In genomic region chr15:83200162-83200561, GRCh38 we compare ENCODE assay signal across 13 cellular contexts. TPM values are rescaled to one million over a fixed set of nuclear protein-coding genes. Genes with fewer than 3 reads are reported as not detected.
A peak's percentile ranks its signal among the peaks of the same experiment; 100 is the strongest.
DNase-seq lines count a peak whose midpoint lies in the region; ATAC-seq and TF ChIP-seq lines count a peak whose summit lies in the region.
"Had no signal": no experiment of that assay in that cellular context is flagged by ENCODE, and none has a peak within 500 bp of the region (broad histone marks: within the 10 kb centered on the region; RNA-seq: fewer than 3 reads in every experiment).

No MANE protein-coding gene starts in this region.

- H3K36me3 Mint-ChIP-seq in activated CD8-positive, alpha-beta T cell treated with anti-CD3 and anti-CD28 coated beads for 36 hours (ENCODE audit: low read depth): peaks cover 2% of the 10 kb centered on the region
- no peaks in the 10 kb centered on the region for H3K36me3 Mint-ChIP-seq in Calu3 (ENCODE audit: insufficient read depth, unreplicated experiment)

- DNase-seq in activated CD8-positive, alpha-beta T cell treated with anti-CD3 and anti-CD28 coated beads for 36 hours: peak; percentile 64
- DNase-seq in fibroblast of villous mesenchyme (ENCODE audit: low read depth) (peak; percentile 30), Calu3 (no peak), ureter (ENCODE audit: low spot score) (no peak), KG1 (lab: John Stamatoyannopoulos, UW) (no peak)
- no peak for DNase-seq in effector CD8-positive, alpha-beta T cell (lab: John Stamatoyannopoulos, UW)
- DNase-seq: head of caudate nucleus, NCI-H146, NCI-H69 had no signal

- intact Hi-C loops in activated CD8-positive, alpha-beta T cell treated with anti-CD3 and anti-CD28 coated beads for 36 hours (cut with micrococcal nuclease): no loop called here
- intact Hi-C loops in Calu3 (cut with micrococcal nuclease; ENCODE audit: unreplicated experiment): no loop called here

- no peaks in the 10 kb centered on the region for H3K27me3 ChIP-seq in ACC112 (ENCODE audit: insufficient read depth, low read length)
- H3K27me3 ChIP-seq: BLaER1 had no signal

- CTCF ChIA-PET in activated CD8-positive, alpha-beta T cell treated with anti-CD3 and anti-CD28 coated beads for 36 hours (lab: Charles Lee): interaction anchor here (1.1 to 1.5 kb wide), 2 partner anchors 8 to 41 kb away, joined by 3 read pairs; partner anchors contain the start of gene HDGFL3
- CTCF ChIA-PET in Calu3 (lab: Charles Lee): no interaction called here

- peak overlapping the region; percentile 29 for H3K4me3 Mint-ChIP-seq in activated CD8-positive, alpha-beta T cell treated with anti-CD3 and anti-CD28 coated beads for 36 hours
- no peak overlapping the region for H3K4me3 Mint-ChIP-seq in Calu3 (ENCODE audit: low read depth, unreplicated experiment)

- H3K36me3 ChIP-seq in ACC112 (ENCODE audit: insufficient read depth, low read length): no peaks in the 10 kb centered on the region
- H3K36me3 ChIP-seq: neutrophil had no signal

- H3K4me3 ChIP-seq in ACC112 (ENCODE audit: low read depth, low read length): no peak overlapping the region
- no peak overlapping the region for H3K4me3 ChIP-seq in fibroblast of villous mesenchyme (ENCODE audit: low read depth, low read length)
- H3K4me3 ChIP-seq: BLaER1 had no signal

- H3K27ac Mint-ChIP-seq in activated CD8-positive, alpha-beta T cell treated with anti-CD3 and anti-CD28 coated beads for 36 hours: peak overlapping the region; percentile 88
- H3K27ac Mint-ChIP-seq in Calu3 (ENCODE audit: unreplicated experiment): no peak overlapping the region

- BruUV-seq in Calu3 (replicated peaks; lab: Mats Ljungman, UMichigan): no TSS peak

- H3K4me1 ChIP-seq in ACC112 (ENCODE audit: control insufficient read depth, insufficient read depth, low read length, unreplicated experiment): peaks cover 25% of the 10 kb centered on the region

- H2AFZ ChIP-seq in ACC112 (ENCODE audit: low read length, unreplicated experiment): no peak overlapping the region

- peaks cover 50% of the 10 kb centered on the region for H3K4me1 Mint-ChIP-seq in activated CD8-positive, alpha-beta T cell treated with anti-CD3 and anti-CD28 coated beads for 36 hours (ENCODE audit: low read depth)
- peaks cover 36% of the 10 kb centered on the region for H3K4me1 Mint-ChIP-seq in Calu3 (ENCODE audit: low read depth, unreplicated experiment)

- no peak for TF ChIP-seq CTCF in activated CD8-positive, alpha-beta T cell treated with anti-CD3 and anti-CD28 coated beads for 36 hours (IDR thresholded peaks at IDR 0.05)
- TF ChIP-seq CTCF in fibroblast of villous mesenchyme (IDR thresholded peaks at IDR 0.05; ENCODE audit: insufficient read depth, low read depth, low read length) (no peak), Calu3 (IDR thresholded peaks at IDR 0.05; ENCODE audit: unreplicated experiment) (no peak)

- H3K27me3 Mint-ChIP-seq in activated CD8-positive, alpha-beta T cell treated with anti-CD3 and anti-CD28 coated beads for 36 hours: peaks cover 17% of the 10 kb centered on the region
- H3K27me3 Mint-ChIP-seq in Calu3 (ENCODE audit: unreplicated experiment): no peaks in the 10 kb centered on the region

- peak overlapping the region; percentile 0; the same call in 1 of the 2 replicates for H3K27ac ChIP-seq in ACC112 (ENCODE audit: low read depth, low read length)
- H3K27ac ChIP-seq: BLaER1, neutrophil had no signal

- peak; percentile 33 for ATAC-seq in GM19035 (IDR thresholded peaks at IDR 0.05; ENCODE audit: unreplicated experiment)
- peak; percentile 63 for ATAC-seq in activated CD8-positive, alpha-beta T cell treated with anti-CD3 and anti-CD28 coated beads for 36 hours

- no peaks in the 10 kb centered on the region for H3K9me3 Mint-ChIP-seq in activated CD8-positive, alpha-beta T cell treated with anti-CD3 and anti-CD28 coated beads for 36 hours
- no peaks in the 10 kb centered on the region for H3K9me3 Mint-ChIP-seq in Calu3 (ENCODE audit: low read depth, unreplicated experiment)

- POLR2A ChIA-PET in activated CD8-positive, alpha-beta T cell treated with anti-CD3 and anti-CD28 coated beads for 36 hours (lab: Charles Lee): interaction anchor here (0.7 to 1.7 kb wide), 7 partner anchors 8 to 188 kb away, joined by 3 to 7 read pairs (median 3); partner anchors contain the start of genes BTBD1, HDGFL3 and TM6SF1

- peaks cover 81% of the 10 kb centered on the region for H3K79me2 ChIP-seq in ACC112 (ENCODE audit: control insufficient read depth, insufficient read depth, low read length, unreplicated experiment)

RNA-seq across cellular contexts. Expression of gene HDGFL3, which starts 7.5 kb away (rescaled TPM):
- total RNA-seq in activated CD8-positive, alpha-beta T cell treated with anti-CD3 and anti-CD28 coated beads for 36 hours: 10 to 100 TPM; 31.1 to 32.2 TPM
- total RNA-seq in fibroblast of villous mesenchyme (23.7 and 24.2 TPM in 2 replicates), Calu3 (2022) (62.9 and 69.4 TPM in 2 replicates), ureter (68.7 TPM)

Comparison
In these comparisons a context has a peak if more than half of its experiments do, and no peak if none do; other contexts are left out.
1. DNase-seq: peak in activated CD8-positive, alpha-beta T cell treated with anti-CD3 and anti-CD28 coated beads for 36 hours (single experiment) and fibroblast of villous mesenchyme (single experiment); none in effector CD8-positive, alpha-beta T cell (single experiment), Calu3 (single experiment), ureter (single experiment) and KG1 (single experiment).